9 cellular contexts compared by ENCODE assay signal in the genomic region with DNA sequence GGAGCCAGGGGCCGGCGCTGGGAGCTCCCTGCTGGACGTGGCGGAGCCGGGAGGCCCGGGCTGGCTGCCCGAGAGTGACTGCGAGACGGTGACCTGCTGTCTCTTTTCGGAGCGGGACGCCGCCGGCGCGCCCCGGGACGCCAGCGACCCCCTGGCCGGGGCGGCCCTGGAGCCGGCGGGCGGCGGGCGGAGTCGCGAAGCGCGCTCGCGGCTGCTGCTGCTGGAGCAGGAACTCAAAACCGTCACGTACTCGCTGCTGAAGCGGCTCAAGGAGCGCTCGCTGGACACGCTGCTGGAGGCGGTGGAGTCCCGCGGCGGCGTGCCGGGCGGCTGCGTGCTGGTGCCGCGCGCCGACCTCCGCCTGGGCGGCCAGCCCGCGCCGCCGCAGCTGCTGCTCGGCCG. TPM values are rescaled to one million over a fixed set of nuclear protein-coding genes. Genes with fewer than 3 reads are reported as not detected.
DNase-seq lines count a peak whose midpoint lies in the region; ATAC-seq and TF ChIP-seq lines count a peak whose summit lies in the region.
"Had no signal": no experiment of that assay in that cellular context is flagged by ENCODE, and none has a peak within 500 bp of the region (broad histone marks: within the 10 kb centered on the region; RNA-seq: fewer than 3 reads in every experiment).

No MANE protein-coding gene starts in this region.

- ATAC-seq in GM21515 (IDR thresholded peaks at IDR 0.05; ENCODE audit: unreplicated experiment) (no peak), HG03565 (IDR thresholded peaks at IDR 0.05; ENCODE audit: unreplicated experiment) (no peak), GM18505 (IDR thresholded peaks at IDR 0.05; ENCODE audit: unreplicated experiment) (no peak)
- ATAC-seq: CD8-positive, alpha-beta T cell had no signal

- peak overlapping the region; percentile 85 for H2AFZ ChIP-seq in neuronal stem cell (ENCODE audit: low read length)

- H3K4me3 ChIP-seq in NT2/D1 (ENCODE audit: insufficient read length, low read depth) (peak overlapping the region; percentile 82), neuronal stem cell (ENCODE audit: low read length in 2 of 2) (peak overlapping the region; percentile 55 to 83)

- H3K23ac ChIP-seq in neuronal stem cell (ENCODE audit: low read depth, low read length, poor library complexity): peak overlapping the region; percentile 63

- no peaks in the 10 kb centered on the region for H3K9me3 ChIP-seq in NT2/D1 (ENCODE audit: insufficient read depth, low read length)
- no peaks in the 10 kb centered on the region for H3K9me3 ChIP-seq in neuronal stem cell (replicated peaks in 1 of 2; ENCODE audit: control insufficient read depth in 2 of 2, insufficient read depth in 1 of 2, low read depth in 1 of 2, low read length in 2 of 2)

- H2BK15ac ChIP-seq in neuronal stem cell (ENCODE audit: low read length): no peak overlapping the region

- H3K4me1 ChIP-seq in NT2/D1 (ENCODE audit: insufficient read depth, insufficient read length) (peaks cover 19% of the 10 kb centered on the region), neuronal stem cell (ENCODE audit: control insufficient read depth in 2 of 2, insufficient read depth in 1 of 2, low read depth in 1 of 2, low read length in 2 of 2) (peaks cover 19 to 33% of the 10 kb centered on the region in 2 donors)

- H2AK5ac ChIP-seq in neuronal stem cell (ENCODE audit: low read depth, low read length): peak overlapping the region; percentile 68

- H3K27ac ChIP-seq in neuronal stem cell (replicated peaks; ENCODE audit: low read length): no peak overlapping the region

- H3K27me3 ChIP-seq in NT2/D1 (ENCODE audit: insufficient read depth, insufficient read length) (peaks cover 9% of the 10 kb centered on the region), neuronal stem cell (ENCODE audit: control insufficient read depth in 3 of 3, insufficient read depth in 3 of 3, low read depth in 1 of 3, low read length in 3 of 3) (peaks cover 0 to 31% (median 0%) of the 10 kb centered on the region in 3 experiments)

- peak overlapping the region; percentile 63 for H2BK12ac ChIP-seq in neuronal stem cell (ENCODE audit: low read length)

- H3K36me3 ChIP-seq in NT2/D1 (ENCODE audit: insufficient read depth, insufficient read length, low read length): peaks cover 34% of the 10 kb centered on the region
- peaks cover 0 to under 1% of the 10 kb centered on the region in 2 donors for H3K36me3 ChIP-seq in neuronal stem cell (replicated peaks in 1 of 2; ENCODE audit: control insufficient read depth in 2 of 2, insufficient read depth in 2 of 2, low read length in 2 of 2)

- H3K4me2 ChIP-seq in neuronal stem cell (ENCODE audit: insufficient read depth, low read length, poor library complexity, severe bottlenecking): peak overlapping the region; percentile 89

- no peak overlapping the region for H4K8ac ChIP-seq in neuronal stem cell (ENCODE audit: low read depth, low read length)

- no peak overlapping the region for H2BK5ac ChIP-seq in neuronal stem cell (ENCODE audit: low read length)

- no peak for TF ChIP-seq POLR2A in erythroblast (IDR thresholded peaks at IDR 0.05; ENCODE audit: low read length)
- TF ChIP-seq POLR2A in GM18505 (IDR thresholded peaks at IDR 0.05; ENCODE audit: borderline replicate concordance, extremely low read depth, insufficient read depth, insufficient read length): no peak

- H4K91ac ChIP-seq in neuronal stem cell (ENCODE audit: low read depth, low read length, poor library complexity): no peak overlapping the region

- H3K14ac ChIP-seq in neuronal stem cell (ENCODE audit: low read length): no peak overlapping the region

- no CpG with 5 or more reads among the region's 59 CpGs for WGBS in neuronal stem cell (ENCODE audit: extremely low coverage in 2 of 2, insufficient read length in 2 of 2, insufficient replicate concordance in 1 of 2), 2 donors

- H3K18ac ChIP-seq in neuronal stem cell (ENCODE audit: low read length): peak overlapping the region; percentile 96

- H3K9ac ChIP-seq in NT2/D1 (ENCODE audit: insufficient read length, low read depth) (peak overlapping the region; percentile 95), neuronal stem cell (ENCODE audit: low read depth, low read length, poor library complexity) (peak overlapping the region; percentile 89)

- peak; percentile 13 for DNase-seq in NCI-H2227 (lab: John Stamatoyannopoulos, UW; ENCODE audit: unreplicated experiment)
- no peak for DNase-seq in NCI-H2227 treated with DMSO at 0.1 percent for 48 hours (lab: John Stamatoyannopoulos, UW)
- DNase-seq in NT2/D1 (ENCODE audit: low read depth, low spot score): no peak
- DNase-seq in erythroblast (lab: John Stamatoyannopoulos, UW): peak; percentile 38 to 42
- no peak for DNase-seq in neuronal stem cell (ENCODE audit: low spot score)

- H3K4ac ChIP-seq in neuronal stem cell (ENCODE audit: low read length): no peak overlapping the region

- no peaks in the 10 kb centered on the region for H3K79me1 ChIP-seq in neuronal stem cell (ENCODE audit: low read depth, low read length)

- H2BK120ac ChIP-seq in neuronal stem cell (ENCODE audit: low read depth, low read length): peak overlapping the region; percentile 11

RNA-seq across cellular contexts. Expression of a gene that starts 1.5 kb away (rescaled TPM):
- polyA plus RNA-seq in neuronal stem cell (2013, experiment 1 of 2): 0.98 TPM
- polyA plus RNA-seq in neuronal stem cell (2013, experiment 2 of 2): 1.0 TPM

Comparison
In these comparisons a context has a peak if more than half of its experiments do, and no peak if none do; other contexts are left out.
1. DNase-seq: peak in NCI-H2227 (single experiment) and erythroblast (2 of 2); none in NCI-H2227 treated with DMSO at 0.1 percent for 48 hours (single experiment), NT2/D1 (single experiment) and neuronal stem cell (single experiment).